22 cellular contexts compared by ENCODE assay signal in the genomic region with DNA sequence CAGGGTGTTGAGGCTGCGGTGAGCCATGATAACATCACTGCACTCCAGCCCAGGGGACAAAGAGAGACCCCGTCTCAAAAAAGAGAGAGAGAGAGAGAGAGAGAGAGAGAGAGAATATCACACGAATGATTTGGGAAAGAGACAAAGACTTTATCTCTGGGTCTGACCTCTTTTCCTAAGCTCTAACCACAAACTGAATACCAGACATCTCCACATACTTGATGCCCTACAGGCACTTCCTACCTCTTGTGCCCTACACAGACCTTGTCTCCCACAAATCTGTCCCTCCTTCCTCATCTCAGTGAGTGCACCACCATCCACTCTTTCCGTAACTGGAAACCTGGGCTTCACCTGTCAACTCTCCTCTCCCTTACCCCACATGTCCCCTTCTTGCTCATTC.
"Had no signal": no experiment of that assay in that cellular context is flagged by ENCODE, and none has a peak within 500 bp of the region (broad histone marks: within the 10 kb centered on the region; RNA-seq: fewer than 3 reads in every experiment).

No MANE protein-coding gene starts in this region.

- H3K4me3 ChIP-seq: dorsolateral prefrontal cortex, heart left ventricle, psoas muscle, right lobe of liver, spleen, tibial artery, upper lobe of right lung, vagina had no signal

- H3K27ac ChIP-seq: dorsolateral prefrontal cortex, heart left ventricle, parathyroid adenoma, psoas muscle, right lobe of liver, spleen, tibial artery, upper lobe of right lung, vagina had no signal

- H3K9me3 Mint-ChIP-seq: naive thymus-derived CD4-positive, alpha-beta T cell; nephron progenitor cell; stimulated activated memory B cell treated with anti-CD40 and anti-IgM and Interleukin-4, amounts not matched to agents 10 μg/mL and 1 μg/mL and 100 μg/mL, for 72 hours; stimulated activated naive CD8-positive, alpha-beta T cell treated with anti-CD3 and anti-CD28 coated beads, Interleukin-15, Interleukin-2, amounts not matched to agents 100 ng/mL and 50 ng/mL, for 24 hours had no signal

- H3K4me1 Mint-ChIP-seq: nephron progenitor cell; stimulated activated memory B cell treated with anti-CD40 and anti-IgM and Interleukin-4, amounts not matched to agents 10 μg/mL and 1 μg/mL and 100 μg/mL, for 72 hours had no signal

- DNase-seq: cortex of kidney; dorsolateral prefrontal cortex; effector CD8-positive, alpha-beta T cell; foreskin melanocyte; heart left ventricle; hippocampal formation; naive thymus-derived CD4-positive, alpha-beta T cell; nephron progenitor cell; nucleus accumbens; psoas muscle; retina; right lobe of liver; spleen; stimulated activated CD4-positive, alpha-beta T cell treated with anti-CD3 and anti-CD28 coated beads, Interleukin-15, amount 100 ng/mL, for 24 hours; stimulated activated CD4-positive, alpha-beta T cell treated with anti-CD3 and anti-CD28 coated beads, Interleukin-1b, Interleukin-23, amount 100 ng/mL, for 48 hours; stimulated activated CD4-positive, alpha-beta T cell treated with anti-CD3 and anti-CD28 coated beads, Interleukin-4, amount 100 ng/mL, for 24 hours; tibial artery; upper lobe of right lung had no signal

- H2AFZ ChIP-seq: parathyroid adenoma had no signal

- ATAC-seq: heart left ventricle; naive thymus-derived CD4-positive, alpha-beta T cell; psoas muscle; right lobe of liver; stimulated activated memory B cell treated with anti-CD40 and anti-IgM and Interleukin-4, amounts not matched to agents 10 μg/mL and 1 μg/mL and 100 μg/mL, for 72 hours; upper lobe of right lung had no signal

- H3K27me3 ChIP-seq: dorsolateral prefrontal cortex, heart left ventricle, right lobe of liver, spleen, tibial artery, upper lobe of right lung, vagina had no signal

- H3K4me1 ChIP-seq: heart left ventricle, psoas muscle, right lobe of liver, spleen, tibial artery, upper lobe of right lung, vagina had no signal

- H3K4me3 Mint-ChIP-seq: nephron progenitor cell; stimulated activated memory B cell treated with anti-CD40 and anti-IgM and Interleukin-4, amounts not matched to agents 10 μg/mL and 1 μg/mL and 100 μg/mL, for 72 hours; stimulated activated naive CD8-positive, alpha-beta T cell treated with anti-CD3 and anti-CD28 coated beads, Interleukin-15, Interleukin-2, amounts not matched to agents 100 ng/mL and 50 ng/mL, for 24 hours had no signal

- H3K27me3 Mint-ChIP-seq: naive thymus-derived CD4-positive, alpha-beta T cell; stimulated activated memory B cell treated with anti-CD40 and anti-IgM and Interleukin-4, amounts not matched to agents 10 μg/mL and 1 μg/mL and 100 μg/mL, for 72 hours; stimulated activated naive CD8-positive, alpha-beta T cell treated with anti-CD3 and anti-CD28 coated beads, Interleukin-15, Interleukin-2, amounts not matched to agents 100 ng/mL and 50 ng/mL, for 24 hours had no signal

- H3K79me2 ChIP-seq: parathyroid adenoma had no signal

- H3K9me3 ChIP-seq: heart left ventricle, psoas muscle, right lobe of liver, spleen, tibial artery, upper lobe of right lung, vagina had no signal

- H3K27ac Mint-ChIP-seq: nephron progenitor cell; stimulated activated memory B cell treated with anti-CD40 and anti-IgM and Interleukin-4, amounts not matched to agents 10 μg/mL and 1 μg/mL and 100 μg/mL, for 72 hours; stimulated activated naive CD8-positive, alpha-beta T cell treated with anti-CD3 and anti-CD28 coated beads, Interleukin-15, Interleukin-2, amounts not matched to agents 100 ng/mL and 50 ng/mL, for 24 hours had no signal

- H3K9ac ChIP-seq: parathyroid adenoma had no signal
